ENCODE assay signal across 8 cellular contexts in genomic region chr9:86946712-86947145, GRCh38. TPM values are rescaled to one million over a fixed set of nuclear protein-coding genes. Genes with fewer than 3 reads are reported as not detected.
DNase-seq lines count a peak whose midpoint lies in the region; ATAC-seq and TF ChIP-seq lines count a peak whose summit lies in the region.

No MANE protein-coding gene starts in this region.

- peaks cover 10 to 46% (median 30%) of the 10 kb centered on the region in 4 donors for H3K4me1 ChIP-seq in liver (ENCODE audit: control insufficient read depth in 4 of 4, insufficient read depth in 4 of 4, low read length in 3 of 4)

- H3K36me3 ChIP-seq in SU-DHL-6 (ENCODE audit: low read length) (no peaks in the 10 kb centered on the region), liver (ENCODE audit: control insufficient read depth in 4 of 4, insufficient read depth in 3 of 4, low read depth in 1 of 4, low read length in 3 of 4) (no peaks in the 10 kb centered on the region)

- H3K9ac ChIP-seq in SU-DHL-6 (ENCODE audit: low read length) = peak overlapping the region; percentile 60
- no peak overlapping the region for H3K9ac ChIP-seq in liver (ENCODE audit: low read depth in 1 of 2, low read length in 2 of 2)

- peak overlapping the region; percentile 94 for H3K4me2 ChIP-seq in SU-DHL-6 (ENCODE audit: low read depth, low read length, poor library complexity, severe bottlenecking)

- H3K4me3 ChIP-seq in SU-DHL-6 (ENCODE audit: insufficient read depth, low read length, poor library complexity, severe bottlenecking) (peak overlapping the region; percentile 71), liver (ENCODE audit: low read depth in 1 of 3, low read length in 3 of 3) (peak overlapping the region; percentile 11 to 80 (median 74))

- peak overlapping the region; percentile 73 for H3K4me3 Mint-ChIP-seq in stimulated activated effector memory CD8-positive, alpha-beta T cell treated with anti-CD3 and anti-CD28 coated beads, Interleukin-12 subunit alpha, Interleukin-12 subunit beta, amount 100 ng/mL, for 72 hours

- no peak overlapping the region for H3K27ac ChIP-seq in SU-DHL-6 (ENCODE audit: low read depth, low read length)
- peak overlapping the region; percentile 71 to 76 for H3K27ac ChIP-seq in liver (ENCODE audit: low read depth in 1 of 2, low read length in 2 of 2)

- H3K79me2 ChIP-seq in SU-DHL-6 (ENCODE audit: insufficient read depth, low read length) = no peaks in the 10 kb centered on the region

- WGBS in liver = under 1% methylated on average over 52 of the region's 52 CpGs

- DNase-seq in GM13976 (ENCODE audit: low spot score) (peak; percentile 40), NCI-H226 (no peak), COLO829 (ENCODE audit: low spot score) (no peak)
- DNase-seq in central memory CD4-positive, alpha-beta T cell = peak; percentile 57
- DNase-seq in stimulated activated effector memory CD8-positive, alpha-beta T cell treated with anti-CD3 and anti-CD28 coated beads, Interleukin-12 subunit alpha, Interleukin-12 subunit beta, amount 100 ng/mL, for 72 hours (ENCODE audit: low spot score in 2 of 2) = peak in 1 of 2 donors; percentile 78

- TF ChIP-seq CTCF in GM13976 (IDR thresholded peaks at IDR 0.05; ENCODE audit: borderline replicate concordance, control extremely low read depth, extremely low read depth, insufficient read depth, missing control alignments) (no peak), SU-DHL-6 (IDR thresholded peaks at IDR 0.05; ENCODE audit: insufficient read depth, low read length, poor library complexity, severe bottlenecking) (no peak), liver (IDR thresholded peaks at IDR 0.05; ENCODE audit: low read depth, low read length, missing input control) (no peak)

- H3K27me3 ChIP-seq in SU-DHL-6 (ENCODE audit: low read length) (no peaks in the 10 kb centered on the region), liver (ENCODE audit: control insufficient read depth in 4 of 4, insufficient read depth in 4 of 4, low read length in 3 of 4) (peaks cover 0 to 6% (median 0%) of the 10 kb centered on the region in 4 donors)

- H3K9me2 ChIP-seq in SU-DHL-6 (replicated peaks; ENCODE audit: insufficient read depth, low read length) = no peaks in the 10 kb centered on the region

- no peaks in the 10 kb centered on the region for H3K9me3 ChIP-seq in SU-DHL-6 (ENCODE audit: insufficient read depth, low read length)
- H3K9me3 ChIP-seq in liver (ENCODE audit: control insufficient read depth in 4 of 4, low read length in 3 of 4) = no peaks in the 10 kb centered on the region

- no peaks in the 10 kb centered on the region for H3K36me3 Mint-ChIP-seq in stimulated activated effector memory CD8-positive, alpha-beta T cell treated with anti-CD3 and anti-CD28 coated beads, Interleukin-12 subunit alpha, Interleukin-12 subunit beta, amount 100 ng/mL, for 72 hours

- H3F3A ChIP-seq in SU-DHL-6 (ENCODE audit: insufficient read depth) = 0 out of 2 replicates have a peak, but pooled peaks cover 5% of the 10 kb centered on the region

- peaks cover under 1% of the 10 kb centered on the region for H3K9me3 Mint-ChIP-seq in stimulated activated effector memory CD8-positive, alpha-beta T cell treated with anti-CD3 and anti-CD28 coated beads, Interleukin-12 subunit alpha, Interleukin-12 subunit beta, amount 100 ng/mL, for 72 hours

- in situ Hi-C loops in GM13976 (cut with MboI; ENCODE audit: low sequenced_read_pairs, unreplicated experiment) = no loop called here

- peak; percentile 7 for ATAC-seq in HG03039 (IDR thresholded peaks at IDR 0.05; ENCODE audit: unreplicated experiment)
- ATAC-seq in stimulated activated effector memory CD8-positive, alpha-beta T cell treated with anti-CD3 and anti-CD28 coated beads, Interleukin-12 subunit alpha, Interleukin-12 subunit beta, amount 100 ng/mL, for 72 hours = peak; percentile 1

- no peaks in the 10 kb centered on the region for H4K20me1 ChIP-seq in SU-DHL-6 (ENCODE audit: low read depth, low read length)

- no peak overlapping the region for H3K27ac Mint-ChIP-seq in stimulated activated effector memory CD8-positive, alpha-beta T cell treated with anti-CD3 and anti-CD28 coated beads, Interleukin-12 subunit alpha, Interleukin-12 subunit beta, amount 100 ng/mL, for 72 hours

- peaks cover 18% of the 10 kb centered on the region for H3K4me1 Mint-ChIP-seq in stimulated activated effector memory CD8-positive, alpha-beta T cell treated with anti-CD3 and anti-CD28 coated beads, Interleukin-12 subunit alpha, Interleukin-12 subunit beta, amount 100 ng/mL, for 72 hours

- peak overlapping the region; percentile 90 for H2AFZ ChIP-seq in SU-DHL-6 (ENCODE audit: low read depth, low read length, severe bottlenecking)

- TF ChIP-seq RAD21 in liver (IDR thresholded peaks at IDR 0.05) = no peak

TF ChIP-seq in liver, 16 proteins besides CTCF, POLR2A, EP300 and RAD21:
- TF ChIP-seq FOXA2 (IDR thresholded peaks at IDR 0.05) = no peak
- no peak for TF ChIP-seq TAF1 (conservative IDR thresholded peaks at IDR 0.05)
- TF ChIP-seq FOXA1 (IDR thresholded peaks at IDR 0.05) = no peak
- no peak for TF ChIP-seq MAX (IDR thresholded peaks at IDR 0.05)
- TF ChIP-seq SP1 (IDR thresholded peaks at IDR 0.05) = no peak
- TF ChIP-seq HNF4G (IDR thresholded peaks at IDR 0.05) = no peak
- TF ChIP-seq GABPA (IDR thresholded peaks at IDR 0.05 in 1 of 2, conservative IDR thresholded peaks at IDR 0.05 in 1 of 2) = no peak
- TF ChIP-seq EGR1 (IDR thresholded peaks at IDR 0.05; ENCODE audit: low read depth in 2 of 2) = no peak
- TF ChIP-seq HNF4A (conservative IDR thresholded peaks at IDR 0.05) = no peak
- TF ChIP-seq JUND (IDR thresholded peaks at IDR 0.05) = no peak
- TF ChIP-seq, protein P1, sequence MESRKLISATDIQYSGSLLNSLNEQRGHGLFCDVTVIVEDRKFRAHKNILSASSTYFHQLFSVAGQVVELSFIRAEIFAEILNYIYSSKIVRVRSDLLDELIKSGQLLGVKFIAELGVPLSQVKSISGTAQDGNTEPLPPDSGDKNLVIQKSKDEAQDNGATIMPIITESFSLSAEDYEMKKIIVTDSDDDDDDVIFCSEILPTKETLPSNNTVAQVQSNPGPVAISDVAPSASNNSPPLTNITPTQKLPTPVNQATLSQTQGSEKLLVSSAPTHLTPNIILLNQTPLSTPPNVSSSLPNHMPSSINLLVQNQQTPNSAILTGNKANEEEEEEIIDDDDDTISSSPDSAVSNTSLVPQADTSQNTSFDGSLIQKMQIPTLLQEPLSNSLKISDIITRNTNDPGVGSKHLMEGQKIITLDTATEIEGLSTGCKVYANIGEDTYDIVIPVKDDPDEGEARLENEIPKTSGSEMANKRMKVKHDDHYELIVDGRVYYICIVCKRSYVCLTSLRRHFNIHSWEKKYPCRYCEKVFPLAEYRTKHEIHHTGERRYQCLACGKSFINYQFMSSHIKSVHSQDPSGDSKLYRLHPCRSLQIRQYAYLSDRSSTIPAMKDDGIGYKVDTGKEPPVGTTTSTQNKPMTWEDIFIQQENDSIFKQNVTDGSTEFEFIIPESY (IDR thresholded peaks at IDR 0.05) = no peak
- no peak for TF ChIP-seq YY1 (IDR thresholded peaks at IDR 0.05)
- TF ChIP-seq NR2F2 (IDR thresholded peaks at IDR 0.05) = no peak

RNA-seq across cellular contexts. Expression of gene GAS1, which starts 0.6 kb away (rescaled TPM):
- 1 to 10 TPM; 1.1 to 7.4 TPM for total RNA-seq in liver
- 1 to 10 TPM in 1 of 2 donors, under 1 TPM in 1; 0.46 to 1.0 TPM for polyA plus RNA-seq in liver

Comparison
In these comparisons a context has a peak if more than half of its experiments do, and no peak if none do; other contexts are left out.
1. DNase-seq: peak in GM13976 (single experiment) and central memory CD4-positive, alpha-beta T cell (single experiment); none in NCI-H226 (single experiment) and COLO829 (single experiment).